In the genomic region with DNA sequence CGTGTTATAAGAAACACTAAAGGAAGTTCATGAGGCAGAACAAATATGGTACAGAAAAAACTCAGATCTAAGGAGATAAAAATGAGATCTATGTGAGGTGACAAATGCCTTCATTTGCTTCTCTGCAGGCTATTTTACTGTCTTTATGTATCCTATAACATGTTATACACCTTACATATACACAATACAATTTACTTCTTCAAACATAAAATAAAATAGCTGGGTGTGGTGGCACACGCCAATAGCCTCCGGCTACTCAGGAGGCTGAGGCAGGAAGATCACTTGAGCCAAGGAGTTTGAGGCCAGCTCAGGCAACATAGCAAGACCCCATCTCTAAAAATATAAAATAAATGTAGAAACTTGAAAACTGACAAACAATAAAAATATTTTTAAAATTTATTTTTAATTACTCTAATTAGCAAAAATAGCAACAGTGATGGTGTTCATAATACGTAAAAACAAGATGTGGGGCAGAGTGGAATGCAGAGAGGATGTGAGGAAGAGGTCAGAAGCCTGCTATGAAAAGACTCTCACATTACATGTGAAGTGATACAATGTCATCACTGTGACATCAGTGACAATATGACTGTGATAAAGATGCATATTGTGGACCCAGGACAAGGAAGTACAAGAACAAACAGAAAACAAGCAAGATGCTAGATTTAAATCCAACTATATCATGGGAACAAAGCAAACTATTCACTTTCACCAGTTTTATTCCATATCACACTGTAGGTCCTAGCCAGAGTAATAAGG, we compare ENCODE assay signal across 19 cellular contexts. TPM values are rescaled to one million over a fixed set of nuclear protein-coding genes. Genes with fewer than 3 reads are reported as not detected.
DNase-seq lines count a peak whose midpoint lies in the region; ATAC-seq and TF ChIP-seq lines count a peak whose summit lies in the region.
"Had no signal": no experiment of that assay in that cellular context is flagged by ENCODE, and none has a peak within 500 bp of the region (broad histone marks: within the 10 kb centered on the region; RNA-seq: fewer than 3 reads in every experiment).

No MANE protein-coding gene starts in this region.

- no peaks in the 10 kb centered on the region for H4K20me1 ChIP-seq in PC-9 (ENCODE audit: insufficient read depth)

- H3K27me3 Mint-ChIP-seq in stimulated activated naive CD8-positive, alpha-beta T cell treated with anti-CD3 and anti-CD28 coated beads, Interleukin-15, amount 100 ng/mL, for 72 hours: no peaks in the 10 kb centered on the region

- no peak overlapping the region for H3K4me2 ChIP-seq in PC-9
- H3K4me2 ChIP-seq: A549 had no signal

- peaks cover 22% of the 10 kb centered on the region for H3K4me1 Mint-ChIP-seq in stimulated activated naive CD8-positive, alpha-beta T cell treated with anti-CD3 and anti-CD28 coated beads, Interleukin-15, amount 100 ng/mL, for 72 hours

- POLR2A ChIA-PET in PC-9 (lab: Charles Lee; ENCODE audit: unreplicated experiment): no interaction called here

- TF ChIP-seq EP300 in transverse colon (IDR thresholded peaks at IDR 0.05; ENCODE audit: low read depth): no peak
- TF ChIP-seq EP300 in esophagus muscularis mucosa (IDR thresholded peaks at IDR 0.05): no peak

- in situ Hi-C loops in transverse colon (cut with MboI; ENCODE audit: low pct_ligation_motif_present in 1 of 4, low pct_unique_long_range_greater_than_20kb in 1 of 4, low sequenced_read_pairs in 3 of 4): no loop called here

- peak; percentile 58 for ATAC-seq in stimulated activated naive CD8-positive, alpha-beta T cell treated with anti-CD3 and anti-CD28 coated beads, Interleukin-15, amount 100 ng/mL, for 72 hours
- no peak for ATAC-seq in stimulated activated naive CD8-positive, alpha-beta T cell treated with anti-CD3 and anti-CD28 coated beads, Interleukin-15, Interleukin-2, amounts not matched to agents 100 U/mL and 50 U/mL, for 24 hours
- no peak for ATAC-seq in HG03354 (IDR thresholded peaks at IDR 0.05; ENCODE audit: poor library complexity, severe bottlenecking, unreplicated experiment)
- ATAC-seq: A549; CD8-positive, alpha-beta T cell had no signal

- no TSS peak for BruUV-seq in PC-9 (replicated peaks; lab: Mats Ljungman, UMichigan)

- H3K4me3 Mint-ChIP-seq in stimulated activated naive CD8-positive, alpha-beta T cell treated with anti-CD3 and anti-CD28 coated beads, Interleukin-15, amount 100 ng/mL, for 72 hours: no peak overlapping the region
- H3K4me3 Mint-ChIP-seq: CD8-positive, alpha-beta T cell had no signal

- no peaks in the 10 kb centered on the region for H3K9me2 ChIP-seq in PC-9 (ENCODE audit: insufficient read depth)

- H3K36me3 ChIP-seq in PC-9 (ENCODE audit: low read depth) (peaks cover 18% of the 10 kb centered on the region; the same call in 1 of the 2 replicates), transverse colon (peaks cover 0 to 9% (median 0%) of the 10 kb centered on the region in 4 donors), esophagus muscularis mucosa (peaks cover 8 to 40% (median 21%) of the 10 kb centered on the region in 4 donors)

- no peak overlapping the region for H3K4me3 ChIP-seq in PC-9
- no peak overlapping the region for H3K4me3 ChIP-seq in transverse colon
- H3K4me3 ChIP-seq in esophagus muscularis mucosa: no peak overlapping the region
- H3K4me3 ChIP-seq: A549, SJSA1 had no signal

- no peaks in the 10 kb centered on the region for H3F3A ChIP-seq in PC-9 (ENCODE audit: insufficient read depth, low read depth)

- CTCF ChIA-PET in PC-9 (lab: Charles Lee): interaction anchor here (1.4 kb wide), 1 partner anchor 17 kb away, joined by 4 read pairs; no protein-coding TSS in a partner anchor

- no peak overlapping the region for H3K27ac Mint-ChIP-seq in stimulated activated naive CD8-positive, alpha-beta T cell treated with anti-CD3 and anti-CD28 coated beads, Interleukin-15, amount 100 ng/mL, for 72 hours
- H3K27ac Mint-ChIP-seq: CD8-positive, alpha-beta T cell had no signal

- no peaks in the 10 kb centered on the region; the same call in 1 of the 2 replicates for H3K4me1 ChIP-seq in PC-9 (replicated peaks; ENCODE audit: insufficient read depth)
- peaks cover 0 to 16% (median 6%) of the 10 kb centered on the region in 4 donors for H3K4me1 ChIP-seq in transverse colon
- peaks cover 0 to 16% (median 2%) of the 10 kb centered on the region in 4 donors for H3K4me1 ChIP-seq in esophagus muscularis mucosa

- H3K27ac ChIP-seq in PC-9 (0 out of 2 replicates have a peak overlapping the region, but pooled peaks have one; percentile 5), transverse colon (peak overlapping the region in 3 of 4 donors; percentile 3 to 39 (median 21)), esophagus muscularis mucosa (replicated peaks in 1 of 4) (no peak overlapping the region)
- H3K27ac ChIP-seq: A549, RWPE1, SJSA1 had no signal

- no peaks in the 10 kb centered on the region for H3K9me3 Mint-ChIP-seq in stimulated activated naive CD8-positive, alpha-beta T cell treated with anti-CD3 and anti-CD28 coated beads, Interleukin-15, amount 100 ng/mL, for 72 hours
- H3K9me3 Mint-ChIP-seq: CD8-positive, alpha-beta T cell had no signal

- TF ChIP-seq POLR2A in transverse colon (IDR thresholded peaks at IDR 0.05) (no peak), esophagus muscularis mucosa (IDR thresholded peaks at IDR 0.05; ENCODE audit: low read depth) (no peak)

- no peak overlapping the region for H2AFZ ChIP-seq in PC-9

- WGBS in transverse colon (ENCODE audit: low coverage in 1 of 2), 2 donors: 62 to 71% methylated on average over 4 of the region's 4 CpGs
- 91% methylated on average over 4 of the region's 4 CpGs for WGBS in esophagus muscularis mucosa

- peaks cover 3% of the 10 kb centered on the region; the same call in 1 of the 2 replicates for H3K79me2 ChIP-seq in PC-9 (ENCODE audit: low read depth)

- H3K27me3 ChIP-seq in PC-9 (ENCODE audit: insufficient read depth, low read depth) (no peaks in the 10 kb centered on the region), transverse colon (no peaks in the 10 kb centered on the region), esophagus muscularis mucosa (no peaks in the 10 kb centered on the region)
- H3K27me3 ChIP-seq: SJSA1 had no signal

- TF ChIP-seq CTCF in PC-9 (conservative IDR thresholded peaks at IDR 0.05) (no peak), transverse colon (IDR thresholded peaks at IDR 0.05) (no peak), esophagus muscularis mucosa (IDR thresholded peaks at IDR 0.05) (no peak)

- H3K9me3 ChIP-seq in PC-9 (ENCODE audit: insufficient read depth, low read depth) (no peaks in the 10 kb centered on the region), transverse colon (no peaks in the 10 kb centered on the region), esophagus muscularis mucosa (no peaks in the 10 kb centered on the region)
- H3K9me3 ChIP-seq: A549, SJSA1 had no signal

- no peak for DNase-seq in stimulated activated naive CD8-positive, alpha-beta T cell treated with anti-CD3 and anti-CD28 coated beads, Interleukin-15, amount 100 ng/mL, for 72 hours
- no peak for DNase-seq in stimulated activated naive CD8-positive, alpha-beta T cell treated with anti-CD3 and anti-CD28 coated beads, Interleukin-15, Interleukin-2, amounts not matched to agents 100 U/mL and 50 U/mL, for 24 hours
- no peak for DNase-seq in PC-9
- peak; percentile 32 for DNase-seq in globus pallidus (ENCODE audit: low spot score)
- no peak for DNase-seq in transverse colon
- DNase-seq in dermis blood vessel endothelial cell: no peak
- no peak for DNase-seq in esophagus muscularis mucosa (ENCODE audit: extremely low spot score)
- DNase-seq: AML-193; CD8-positive, alpha-beta T cell; EL; MV-4-11; NCI-H1436; NCI-H2081; NCI-H2227 treated with DMSO at 0.1 percent for 48 hours; NCI-H526 treated with DMSO at 0.1 percent for 48 hours had no signal

- intact Hi-C loops in PC-9 (cut with micrococcal nuclease; ENCODE audit: unreplicated experiment) (no loop called here), transverse colon (cut with DNase I; ENCODE audit: low total_unique reads) (no loop called here), esophagus muscularis mucosa (cut with DNase I) (no loop called here)

RNA-seq across cellular contexts. Expression of gene VPS53, which starts 31.0 kb away (rescaled TPM):
- total RNA-seq in PC-9 (2021) (71.5 and 77.6 TPM in 2 replicates), transverse colon (10 to 100 TPM; 26.4 to 80.4 (median 47.7) TPM), dermis blood vessel endothelial cell (15.0 and 19.0 TPM in 2 replicates), esophagus muscularis mucosa (10 to 100 TPM; 19.9 to 24.9 (median 22.8) TPM)

RNA-seq across cellular contexts. Expression of gene TLCD3A, which starts 48.7 kb away (rescaled TPM):
- total RNA-seq in PC-9 (2021): 13.4 and 29.4 TPM in 2 replicates
- 1 to 10 TPM; 3.2 to 6.4 (median 4.1) TPM for total RNA-seq in transverse colon
- 17.0 and 17.9 TPM in 2 replicates for total RNA-seq in dermis blood vessel endothelial cell
- 10 to 100 TPM in 1 of 4 donors, 1 to 10 TPM in 3; 2.1 to 10.8 (median 5.1) TPM for total RNA-seq in esophagus muscularis mucosa

Comparison
In these comparisons a context has a peak if more than half of its experiments do, and no peak if none do; other contexts are left out.
1. H3K27ac ChIP-seq: peak in PC-9 (single experiment) and transverse colon (3 of 4); none in esophagus muscularis mucosa (0 of 4).